29 cellular contexts compared by ENCODE assay signal in genomic region chr5:122419195-122419894, GRCh38.
DNase-seq lines count a peak whose midpoint lies in the region; ATAC-seq, FAIRE-seq and TF ChIP-seq lines count a peak whose summit lies in the region.
"Had no signal": no experiment of that assay in that cellular context is flagged by ENCODE, and none has a peak within 500 bp of the region (broad histone marks: within the 10 kb centered on the region; RNA-seq: fewer than 3 reads in every experiment).

No MANE protein-coding gene starts in this region.

- H3K36me3 Mint-ChIP-seq in Calu3 (ENCODE audit: insufficient read depth, unreplicated experiment) = peaks cover 5% of the 10 kb centered on the region
- H3K36me3 Mint-ChIP-seq: CD8-positive, alpha-beta T cell had no signal

- DNase-seq in Calu3 (peak; percentile 31), HuH-7 (ENCODE audit: low spot score) (peak; percentile 4), NCI-H446 treated with DMSO at 0.1 percent for 48 hours (lab: John Stamatoyannopoulos, UW) (peak; percentile 23), frontal cortex (ENCODE audit: low spot score in 2 of 2) (no peak), hippocampal formation (lab: John Stamatoyannopoulos, UW) (no peak)
- DNase-seq: activated CD4-positive, alpha-beta memory T cell treated with anti-CD3 and anti-CD28 coated beads, Interleukin-2, amount 10 ng/mL, durations not matched to agents 7 days and 5 days; activated CD4-positive, alpha-beta T cell treated with anti-CD3 and anti-CD28 coated beads for 1 hour; activated CD8-positive, alpha-beta memory T cell treated with anti-CD3 and anti-CD28 coated beads, Interleukin-2, amount 50 U/mL, for 4 hours; activated naive CD4-positive, alpha-beta T cell treated with anti-CD3 and anti-CD28 coated beads for 36 hours; adrenal gland; BE2C; CD8-positive, alpha-beta T cell; DMS53; effector memory CD8-positive, alpha-beta T cell; erythroblast; left lung; mesendoderm; NCI-H1048; NCI-H524; Peyer's patch; posterior cingulate gyrus; right cardiac atrium; SHP77; stimulated activated CD4-positive, alpha-beta T cell treated with anti-CD3 and anti-CD28 coated beads, Interleukin-4, amount 100 ng/mL, for 1 hour; tibial artery had no signal

- intact Hi-C loops in Calu3 (cut with micrococcal nuclease; ENCODE audit: unreplicated experiment) = loop anchor here (5.0 kb wide), 2 partner anchors 73 to 107 kb away; partner anchors contain the start of gene SNCAIP

- peaks cover 20% of the 10 kb centered on the region for H3K4me1 Mint-ChIP-seq in Calu3 (ENCODE audit: low read depth, unreplicated experiment)
- H3K4me1 Mint-ChIP-seq: activated CD4-positive, alpha-beta memory T cell treated with anti-CD3 and anti-CD28 coated beads, Interleukin-2, amount 10 ng/mL, durations not matched to agents 7 days and 5 days; central memory CD8-positive, alpha-beta T cell had no signal

- peaks cover 10% of the 10 kb centered on the region for H3K27me3 Mint-ChIP-seq in Calu3 (ENCODE audit: unreplicated experiment)
- H3K27me3 Mint-ChIP-seq: activated CD4-positive, alpha-beta memory T cell treated with anti-CD3 and anti-CD28 coated beads, Interleukin-2, amount 10 ng/mL, durations not matched to agents 7 days and 5 days; central memory CD8-positive, alpha-beta T cell; effector memory CD8-positive, alpha-beta T cell had no signal

- H3K4me3 Mint-ChIP-seq in Calu3 (ENCODE audit: low read depth, unreplicated experiment) = no peak overlapping the region
- H3K4me3 Mint-ChIP-seq: activated CD4-positive, alpha-beta memory T cell treated with anti-CD3 and anti-CD28 coated beads, Interleukin-2, amount 10 ng/mL, durations not matched to agents 7 days and 5 days; activated naive CD4-positive, alpha-beta T cell treated with anti-CD3 and anti-CD28 coated beads for 36 hours; CD8-positive, alpha-beta T cell; central memory CD8-positive, alpha-beta T cell; effector memory CD8-positive, alpha-beta T cell had no signal

- BruUV-seq in Calu3 (replicated peaks; lab: Mats Ljungman, UMichigan) = no TSS peak

- peak; percentile 23 for FAIRE-seq in frontal cortex (lab: Jason Lieb, UNC)
- FAIRE-seq: islet of Langerhans had no signal

- CTCF ChIA-PET in Calu3 (lab: Charles Lee) = interaction anchor here (0.6 to 1.0 kb wide), 2 partner anchors 26 to 212 kb away, joined by 3 to 4 read pairs; no protein-coding TSS in a partner anchor

- no peak for TF ChIP-seq CTCF in Calu3 (IDR thresholded peaks at IDR 0.05; ENCODE audit: unreplicated experiment)

- no peaks in the 10 kb centered on the region for H3K9me3 Mint-ChIP-seq in Calu3 (ENCODE audit: low read depth, unreplicated experiment)
- H3K9me3 Mint-ChIP-seq: activated CD4-positive, alpha-beta memory T cell treated with anti-CD3 and anti-CD28 coated beads, Interleukin-2, amount 10 ng/mL, durations not matched to agents 7 days and 5 days; activated naive CD4-positive, alpha-beta T cell treated with anti-CD3 and anti-CD28 coated beads for 36 hours; CD8-positive, alpha-beta T cell; central memory CD8-positive, alpha-beta T cell had no signal

- H3K27ac Mint-ChIP-seq in Calu3 (ENCODE audit: unreplicated experiment) = no peak overlapping the region
- H3K27ac Mint-ChIP-seq: activated CD4-positive, alpha-beta memory T cell treated with anti-CD3 and anti-CD28 coated beads, Interleukin-2, amount 10 ng/mL, durations not matched to agents 7 days and 5 days; activated naive CD4-positive, alpha-beta T cell treated with anti-CD3 and anti-CD28 coated beads for 36 hours; CD8-positive, alpha-beta T cell; effector memory CD8-positive, alpha-beta T cell had no signal

- no peak for ATAC-seq in HG03097 (IDR thresholded peaks at IDR 0.05; ENCODE audit: low FRiP score, unreplicated experiment)
- no peak for ATAC-seq in HG02852 (IDR thresholded peaks at IDR 0.05; ENCODE audit: unreplicated experiment)
- ATAC-seq: CD8-positive, alpha-beta T cell; effector memory CD8-positive, alpha-beta T cell; left lung; right cardiac atrium had no signal

Comparison
In these comparisons a context has a peak if more than half of its experiments do, and no peak if none do; other contexts are left out.
1. DNase-seq: peak in Calu3 (single experiment), HuH-7 (single experiment) and NCI-H446 treated with DMSO at 0.1 percent for 48 hours (single experiment); none in frontal cortex (0 of 2) and hippocampal formation (0 of 2).